ENCODE assay signal across 8 cellular contexts in the genomic region with DNA sequence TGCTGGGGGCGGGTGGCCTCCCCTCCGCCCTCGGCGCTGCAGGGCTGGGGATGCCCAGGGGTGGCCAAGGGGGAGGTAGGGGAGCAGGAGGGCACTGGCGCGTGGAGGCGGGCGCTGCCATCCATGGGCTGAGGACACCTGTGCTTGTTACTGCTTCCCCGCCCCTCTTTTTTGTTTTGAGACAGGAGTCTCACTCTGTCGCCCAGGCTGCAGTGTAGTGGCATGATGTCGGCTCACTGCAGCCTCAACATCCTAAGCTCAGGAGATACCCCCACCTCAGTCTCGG. TPM values are rescaled to one million over a fixed set of nuclear protein-coding genes. Genes with fewer than 3 reads are reported as not detected.
DNase-seq lines count a peak whose midpoint lies in the region; ATAC-seq and TF ChIP-seq lines count a peak whose summit lies in the region.

No MANE protein-coding gene starts in this region.

- H3K36me3 ChIP-seq in Caco-2 (ENCODE audit: control insufficient read depth, insufficient read depth, low read length) (no peaks in the 10 kb centered on the region), GM23248 (ENCODE audit: low read depth) (no peaks in the 10 kb centered on the region)

- H3F3A ChIP-seq in GM23248 (ENCODE audit: insufficient read depth), result peaks cover 43% of the 10 kb centered on the region

- in situ Hi-C loops in GM23248 (cut with MboI), result loop anchor here (10.0 kb wide), 1 partner anchor 193 kb away; no protein-coding TSS in a partner anchor

- H3K4me2 ChIP-seq in GM23248 (ENCODE audit: unreplicated experiment), result no peak overlapping the region

- no peak for DNase-seq in Caco-2
- no peak for DNase-seq in GM23248
- peak in 1 of 34 experiments; percentile 53 for DNase-seq in T-cell
- DNase-seq in left ventricle myocardium superior, result no peak
- DNase-seq in NCI-H82 (lab: John Stamatoyannopoulos, UW), result no peak
- DNase-seq in NCI-H187 treated with DMSO at 0.1 percent for 48 hours (lab: John Stamatoyannopoulos, UW), result no peak

- no peaks in the 10 kb centered on the region for H3K9me3 ChIP-seq in Caco-2
- H3K9me3 ChIP-seq in GM23248 (ENCODE audit: low read depth), result no peaks in the 10 kb centered on the region

- CTCF ChIA-PET in Caco-2 (lab: Charles Lee) (interaction anchor here (0.6 to 0.9 kb wide), 3 partner anchors 55 to 902 kb away, joined by 3 read pairs; no protein-coding TSS in a partner anchor), T-cell (lab: Charles Lee) (interaction anchor here in 1 of 2 donors (0.6 to 0.9 kb wide), 4 partner anchors 94 to 856 kb away, joined by 3 to 4 read pairs (median 4); no protein-coding TSS in a partner anchor)

- H3K4me3 Mint-ChIP-seq in Caco-2 (ENCODE audit: unreplicated experiment) (peak overlapping the region; percentile 91), T-cell (peak overlapping the region; percentile 67 to 77 (median 71))
- peak overlapping the region; percentile 78 for H3K4me3 Mint-ChIP-seq in stimulated activated memory B cell treated with anti-CD40 and anti-IgM and Interleukin-4, amounts not matched to agents 10 μg/mL and 1 μg/mL and 100 μg/mL, for 72 hours

- no peaks in the 10 kb centered on the region for H3K9me2 ChIP-seq in GM23248 (ENCODE audit: insufficient read depth)

- peak overlapping the region; percentile 54; the same call in 1 of the 2 replicates for H2AFZ ChIP-seq in GM23248

- POLR2A ChIA-PET in Caco-2 (lab: Charles Lee), result interaction anchor here (0.5 kb wide), 1 partner anchor 613 kb away, joined by 8 read pairs; no protein-coding TSS in a partner anchor
- POLR2A ChIA-PET in T-cell (lab: Charles Lee), result interaction anchor here in 1 of 2 donors (0.6 kb wide), 1 partner anchor 70 kb away, joined by 3 read pairs; no protein-coding TSS in a partner anchor

- no peak for TF ChIP-seq CTCF in Caco-2 (IDR thresholded peaks at IDR 0.05; ENCODE audit: insufficient read depth in 1 of 2, low read depth in 1 of 2, low read length in 1 of 2, severe bottlenecking in 1 of 2, unreplicated experiment in 1 of 2)

- H3K27me3 Mint-ChIP-seq in Caco-2 (ENCODE audit: insufficient read depth, unreplicated experiment), result no peaks in the 10 kb centered on the region
- H3K27me3 Mint-ChIP-seq in T-cell, result no peaks in the 10 kb centered on the region
- H3K27me3 Mint-ChIP-seq in stimulated activated memory B cell treated with anti-CD40 and anti-IgM and Interleukin-4, amounts not matched to agents 10 μg/mL and 1 μg/mL and 100 μg/mL, for 72 hours, result no peaks in the 10 kb centered on the region

- H3K4me1 ChIP-seq in Caco-2 (peaks cover 8% of the 10 kb centered on the region), GM23248 (ENCODE audit: insufficient read depth) (peaks cover 18% of the 10 kb centered on the region)

- H4K20me1 ChIP-seq in GM23248 (ENCODE audit: insufficient read depth), result no peaks in the 10 kb centered on the region

- H3K9me3 Mint-ChIP-seq in Caco-2 (ENCODE audit: unreplicated experiment) (no peaks in the 10 kb centered on the region), T-cell (no peaks in the 10 kb centered on the region)
- H3K9me3 Mint-ChIP-seq in stimulated activated memory B cell treated with anti-CD40 and anti-IgM and Interleukin-4, amounts not matched to agents 10 μg/mL and 1 μg/mL and 100 μg/mL, for 72 hours, result peaks cover 4% of the 10 kb centered on the region

- H3K27me3 ChIP-seq in Caco-2 (replicated peaks; ENCODE audit: control insufficient read depth, insufficient read depth, low read length), result no peaks in the 10 kb centered on the region
- no peaks in the 10 kb centered on the region for H3K27me3 ChIP-seq in GM23248 (replicated peaks; ENCODE audit: insufficient read depth)

- BruUV-seq in Caco-2 (replicated peaks; lab: Mats Ljungman, UMichigan), result no TSS peak

- peaks cover 27% of the 10 kb centered on the region for H3K79me2 ChIP-seq in GM23248 (ENCODE audit: insufficient read depth)

- H3K27ac Mint-ChIP-seq in Caco-2 (ENCODE audit: unreplicated experiment) (no peak overlapping the region), T-cell (peak overlapping the region in 1 of 2 donors; percentile 39)
- peak overlapping the region; percentile 65 for H3K27ac Mint-ChIP-seq in stimulated activated memory B cell treated with anti-CD40 and anti-IgM and Interleukin-4, amounts not matched to agents 10 μg/mL and 1 μg/mL and 100 μg/mL, for 72 hours

- intact Hi-C loops in Caco-2 (cut with micrococcal nuclease; ENCODE audit: unreplicated experiment), result no loop called here
- intact Hi-C loops in left ventricle myocardium superior (cut with micrococcal nuclease), result loop anchor here (10.0 kb wide), 1 partner anchor 213 kb away; no protein-coding TSS in a partner anchor

- 38 to 42% methylated on average over 10 to 12 of the region's 12 CpGs for WGBS in GM23248 (ENCODE audit: low coverage in 1 of 2, low lambda C conversion rate in 2 of 2, missing lambda C conversion rate in 2 of 2), 2 experiments

- peaks cover 5% of the 10 kb centered on the region for H3K36me3 Mint-ChIP-seq in Caco-2 (ENCODE audit: insufficient read depth, unreplicated experiment)
- no peaks in the 10 kb centered on the region for H3K36me3 Mint-ChIP-seq in T-cell
- H3K36me3 Mint-ChIP-seq in stimulated activated memory B cell treated with anti-CD40 and anti-IgM and Interleukin-4, amounts not matched to agents 10 μg/mL and 1 μg/mL and 100 μg/mL, for 72 hours, result peaks cover 7% of the 10 kb centered on the region

- peak overlapping the region; percentile 90 for H3K4me3 ChIP-seq in Caco-2 (ENCODE audit: low read depth, low read length)
- no peak overlapping the region for H3K4me3 ChIP-seq in GM23248

- H3K4me1 Mint-ChIP-seq in Caco-2 (ENCODE audit: low read depth, unreplicated experiment), result no peaks in the 10 kb centered on the region
- H3K4me1 Mint-ChIP-seq in T-cell, result peaks cover 3 to 9% (median 5%) of the 10 kb centered on the region in 3 donors
- H3K4me1 Mint-ChIP-seq in stimulated activated memory B cell treated with anti-CD40 and anti-IgM and Interleukin-4, amounts not matched to agents 10 μg/mL and 1 μg/mL and 100 μg/mL, for 72 hours, result peaks cover 43% of the 10 kb centered on the region

- no peak overlapping the region for H3K27ac ChIP-seq in GM23248

- ATAC-seq in T-cell (replicated peaks in 1 of 4) (peak; percentile 55 to 76 (median 58)), left ventricle myocardium superior (peak; percentile 3), HG03025 (IDR thresholded peaks at IDR 0.05; ENCODE audit: low FRiP score, unreplicated experiment) (no peak)
- peak; percentile 86 for ATAC-seq in stimulated activated memory B cell treated with anti-CD40 and anti-IgM and Interleukin-4, amounts not matched to agents 10 μg/mL and 1 μg/mL and 100 μg/mL, for 72 hours

- H3K9ac ChIP-seq in GM23248, result no peak overlapping the region

RNA-seq across cellular contexts. Expression of a gene that starts 0.7 kb away (rescaled TPM):
- total RNA-seq in Caco-2 (2022) (26.1 and 32.7 TPM in 2 replicates), T-cell (10 to 100 TPM in 3 of 5 donors, 1 to 10 TPM in 2; 6.5 to 17.1 (median 10.5) TPM), left ventricle myocardium superior (69.7 TPM)
- total RNA-seq in GM23248 (2014; rRNA removed; shearing (Covaris generic)), result 203 and 272 TPM in 2 replicates
- polyA plus RNA-seq in GM23248 (2016; fragmentation: Nextera tagmentation; extraction: Ambion mirVana), result 124 and 135 TPM in 2 replicates

RNA-seq across cellular contexts. Expression of a gene that starts 25.3 kb away (rescaled TPM):
- 8.3 and 10.6 TPM in 2 replicates for total RNA-seq in Caco-2 (2022)
- total RNA-seq in GM23248 (2014; rRNA removed; shearing (Covaris generic)), result 6.6 and 7.5 TPM in 2 replicates
- polyA plus RNA-seq in GM23248 (2016; fragmentation: Nextera tagmentation; extraction: Ambion mirVana), result 2.8 and 3.3 TPM in 2 replicates
- under 1 TPM in 2 of 5 donors, not detected in 3; 0.12 to 0.28 TPM for total RNA-seq in T-cell
- total RNA-seq in left ventricle myocardium superior, result 11.1 TPM

RNA-seq across cellular contexts. Expression of a gene that starts 58.1 kb away (rescaled TPM):
- total RNA-seq in Caco-2 (2022) (4.7 and 6.7 TPM in 2 replicates), T-cell (under 1 TPM in 3 of 5 donors, not detected in 2; 0.07 to 0.23 (median 0.13) TPM), left ventricle myocardium superior (1.1 TPM)
- total RNA-seq in GM23248 (2014; rRNA removed; shearing (Covaris generic)), result 4.7 and 5.1 TPM in 2 replicates
- polyA plus RNA-seq in GM23248 (2016; fragmentation: Nextera tagmentation; extraction: Ambion mirVana), result 3.1 and 3.9 TPM in 2 replicates
